Comparison of ENCODE assay signal across 1 cellular context in the genomic region with DNA sequence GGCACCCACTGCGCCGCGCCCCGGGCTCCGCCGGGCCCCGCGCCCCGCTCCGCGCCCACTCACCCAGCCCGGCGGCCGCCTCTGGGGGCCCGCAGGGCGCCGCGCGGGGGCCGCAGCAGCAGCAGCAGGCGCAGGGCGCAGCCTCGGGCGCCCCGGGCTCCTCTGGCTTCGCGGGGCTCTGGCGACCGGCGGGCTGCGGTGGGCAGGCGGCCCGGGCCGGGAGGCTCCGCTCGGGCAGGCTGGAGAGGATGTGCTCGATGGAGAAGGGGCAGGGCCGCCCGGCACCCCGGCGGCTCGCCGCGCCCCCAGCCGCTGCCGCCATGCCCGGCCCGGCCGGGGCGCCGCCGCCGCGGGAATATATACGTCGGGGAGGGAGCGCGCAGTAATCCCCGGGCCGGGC.
TF ChIP-seq lines count a peak whose summit lies in the region.

A gene with protein sequence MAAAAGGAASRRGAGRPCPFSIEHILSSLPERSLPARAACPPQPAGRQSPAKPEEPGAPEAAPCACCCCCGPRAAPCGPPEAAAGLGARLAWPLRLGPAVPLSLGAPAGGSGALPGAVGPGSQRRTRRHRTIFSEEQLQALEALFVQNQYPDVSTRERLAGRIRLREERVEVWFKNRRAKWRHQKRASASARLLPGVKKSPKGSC (minus strand): TSS at position 331 of the 400 bp plus-strand sequence. CDS start 9 bp downstream, at position 322.

TF ChIP-seq in neural cell, 6 proteins besides CTCF, POLR2A, EP300 and RAD21 (continued from another document):
- TF ChIP-seq EZH2 (IDR thresholded peaks at IDR 0.05; ENCODE audit: borderline replicate concordance, insufficient read depth, low read length, poor library complexity, severe bottlenecking) (no peak), MXI1 (conservative IDR thresholded peaks at IDR 0.05; ENCODE audit: poor library complexity, severe bottlenecking) (no peak), TAF1 (IDR thresholded peaks at IDR 0.05; ENCODE audit: low read depth) (no peak), SMC3 (conservative IDR thresholded peaks at IDR 0.05; ENCODE audit: poor library complexity) (no peak)
